ENCODE assay signal across 1 cellular context in the genomic region with DNA sequence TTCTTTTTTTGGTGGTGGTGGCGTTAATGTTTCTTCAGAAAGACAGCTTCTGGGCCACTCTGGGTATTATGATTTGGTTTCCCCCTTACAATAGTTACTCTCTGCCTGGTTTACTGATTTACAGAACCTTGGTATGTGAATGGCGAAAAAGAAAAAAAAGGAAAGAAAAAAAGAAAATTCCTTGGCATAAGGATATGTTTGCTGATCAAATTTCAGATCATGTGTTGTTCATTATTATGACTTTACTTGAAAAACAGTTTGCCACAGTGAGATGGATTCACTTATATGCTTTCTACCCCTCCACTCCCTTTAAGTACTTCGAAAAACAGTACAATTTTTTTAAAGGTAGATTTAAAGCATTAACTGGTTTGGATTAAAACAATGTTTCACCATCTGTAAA.
TF ChIP-seq lines count a peak whose summit lies in the region.

No MANE protein-coding gene starts in this region.

TF ChIP-seq in GM12878, 131 proteins besides CTCF, POLR2A, EP300 and RAD21 (continued from another document):
- TF ChIP-seq, protein P1, sequence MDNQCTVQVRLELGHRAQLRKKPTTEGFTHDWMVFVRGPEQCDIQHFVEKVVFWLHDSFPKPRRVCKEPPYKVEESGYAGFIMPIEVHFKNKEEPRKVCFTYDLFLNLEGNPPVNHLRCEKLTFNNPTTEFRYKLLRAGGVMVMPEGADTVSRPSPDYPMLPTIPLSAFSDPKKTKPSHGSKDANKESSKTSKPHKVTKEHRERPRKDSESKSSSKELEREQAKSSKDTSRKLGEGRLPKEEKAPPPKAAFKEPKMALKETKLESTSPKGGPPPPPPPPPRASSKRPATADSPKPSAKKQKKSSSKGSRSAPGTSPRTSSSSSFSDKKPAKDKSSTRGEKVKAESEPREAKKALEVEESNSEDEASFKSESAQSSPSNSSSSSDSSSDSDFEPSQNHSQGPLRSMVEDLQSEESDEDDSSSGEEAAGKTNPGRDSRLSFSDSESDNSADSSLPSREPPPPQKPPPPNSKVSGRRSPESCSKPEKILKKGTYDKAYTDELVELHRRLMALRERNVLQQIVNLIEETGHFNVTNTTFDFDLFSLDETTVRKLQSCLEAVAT (IDR thresholded peaks at IDR 0.05) = no peak
- TF ChIP-seq SPI1 (IDR thresholded peaks at IDR 0.05; ENCODE audit: borderline replicate concordance, insufficient read depth, low read depth, low read length) (no peak), ZNF207 (IDR thresholded peaks at IDR 0.05; ENCODE audit: borderline replicate concordance) (no peak), IKZF2 (IDR thresholded peaks at IDR 0.05) (no peak), MYC (IDR thresholded peaks at IDR 0.05; ENCODE audit: insufficient read depth, insufficient read length, insufficient replicate concordance, low read length, severe bottlenecking) (no peak), EGR1 (IDR thresholded peaks at IDR 0.05; ENCODE audit: borderline replicate concordance in 1 of 2, low read depth in 2 of 2, low read length in 2 of 2) (no peak)
